ENCODE assay signal across 32 cellular contexts in the genomic region with DNA sequence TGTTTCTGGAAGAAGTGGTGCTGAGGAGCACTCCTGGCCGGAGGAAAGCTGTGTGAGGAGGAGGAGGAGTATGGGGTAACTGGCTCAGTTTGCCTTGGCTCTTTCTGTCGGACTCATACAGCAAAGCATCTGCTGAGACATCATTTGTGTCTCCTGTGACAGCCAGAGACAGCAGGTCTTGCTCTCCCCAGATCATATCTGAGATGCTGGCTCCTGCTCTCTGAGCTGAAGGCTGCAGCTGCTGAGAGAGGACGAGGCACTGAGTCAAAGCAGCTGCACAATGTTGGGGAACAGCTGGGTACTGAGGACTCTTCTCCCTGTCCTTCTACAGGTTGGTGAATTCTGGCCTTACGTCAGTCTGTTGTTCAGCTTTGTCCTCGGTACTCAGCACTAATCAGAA. TPM values are rescaled to one million over a fixed set of nuclear protein-coding genes. Genes with fewer than 3 reads are reported as not detected.
"Had no signal": no experiment of that assay in that cellular context is flagged by ENCODE, and none has a peak within 500 bp of the region (broad histone marks: within the 10 kb centered on the region; RNA-seq: fewer than 3 reads in every experiment).

No MANE protein-coding gene starts in this region.

- H3K36me3 Mint-ChIP-seq: WTC11 had no signal

- H3K27me3 ChIP-seq: adrenal gland, MG63, SJSA1 had no signal

- H3K4me3 ChIP-seq: adrenal gland, MG63, SJSA1 had no signal

- DNase-seq: activated CD4-positive, alpha-beta memory T cell treated with anti-CD3 and anti-CD28 coated beads for 36 hours; activated CD4-positive, alpha-beta T cell treated with anti-CD3 and anti-CD28 coated beads, Interleukin-2, amount 10 ng/mL, durations not matched to agents 7 days and 5 days; activated CD4-positive, CD25-positive, alpha-beta regulatory T cell treated with anti-CD3 and anti-CD28 coated beads, Interleukin-2, amount 50 U/mL, for 72 hours; activated CD8-positive, alpha-beta memory T cell treated with anti-CD3 and anti-CD28 coated beads for 24 hours; activated gamma-delta T cell treated with Interleukin-2 at 50 U/mL for 16 hours; activated naive CD4-positive, alpha-beta T cell treated with anti-CD3 and anti-CD28 coated beads, Interleukin-2, amount 10 ng/mL, durations not matched to agents 7 days and 5 days; activated naive CD8-positive, alpha-beta T cell treated with anti-CD3 and anti-CD28 coated beads for 36 hours; activated T-cell treated with anti-CD3 and anti-CD28 coated beads, Interleukin-2, amount 50 U/mL, for 48 hours; KG1; MG63; MV-4-11; NCI-H1092 treated with DMSO at 0.1 percent for 48 hours; NCI-H1417 treated with DMSO at 0.1 percent for 48 hours; NCI-H1694; NCI-H2029; NCI-H2107; NCI-H2171 treated with DMSO at 0.1 percent for 48 hours; NCI-H226; NCI-H526 treated with DMSO at 0.1 percent for 48 hours; NCI-H82; OCI-M1; Right ventricle myocardium superior had no signal

- H3K36me3 ChIP-seq: adrenal gland, MG63, SJSA1 had no signal

- H3K4me1 ChIP-seq: adrenal gland, SJSA1 had no signal

- H3K4me1 Mint-ChIP-seq: activated naive CD4-positive, alpha-beta T cell treated with anti-CD3 and anti-CD28 coated beads, Interleukin-2, amount 10 ng/mL, durations not matched to agents 7 days and 5 days had no signal

- H3K27me3 Mint-ChIP-seq: activated CD4-positive, alpha-beta memory T cell treated with anti-CD3 and anti-CD28 coated beads for 36 hours; activated CD4-positive, alpha-beta T cell treated with anti-CD3 and anti-CD28 coated beads, Interleukin-2, amount 10 ng/mL, durations not matched to agents 7 days and 5 days; activated naive CD4-positive, alpha-beta T cell treated with anti-CD3 and anti-CD28 coated beads, Interleukin-2, amount 10 ng/mL, durations not matched to agents 7 days and 5 days; activated naive CD8-positive, alpha-beta T cell treated with anti-CD3 and anti-CD28 coated beads for 36 hours; activated T-helper 17 cell treated with anti-CD3 and anti-CD28 coated beads, Interleukin-2, amount 50 U/mL, for 72 hours; IgD-negative memory B cell had no signal

- H3K4me3 Mint-ChIP-seq: activated CD4-positive, alpha-beta memory T cell treated with anti-CD3 and anti-CD28 coated beads for 36 hours; activated CD4-positive, alpha-beta T cell treated with anti-CD3 and anti-CD28 coated beads, Interleukin-2, amount 10 ng/mL, durations not matched to agents 7 days and 5 days; activated naive CD4-positive, alpha-beta T cell treated with anti-CD3 and anti-CD28 coated beads, Interleukin-2, amount 10 ng/mL, durations not matched to agents 7 days and 5 days; activated naive CD8-positive, alpha-beta T cell treated with anti-CD3 and anti-CD28 coated beads for 36 hours; activated T-helper 17 cell treated with anti-CD3 and anti-CD28 coated beads, Interleukin-2, amount 50 U/mL, for 72 hours; IgD-negative memory B cell; T-helper 1 cell treated with Interleukin-12 subunit alpha and Interleukin-12 subunit beta and Interleukin-4 antibody, amounts not matched to agents 30 μg/mL and 1 μg/mL, for 36 hours; WTC11 had no signal

- H3K27ac ChIP-seq: adrenal gland, RWPE1, SJSA1 had no signal

- H3K9me3 Mint-ChIP-seq: activated CD4-positive, alpha-beta memory T cell treated with anti-CD3 and anti-CD28 coated beads for 36 hours; activated CD4-positive, alpha-beta T cell treated with anti-CD3 and anti-CD28 coated beads, Interleukin-2, amount 10 ng/mL, durations not matched to agents 7 days and 5 days; activated naive CD4-positive, alpha-beta T cell treated with anti-CD3 and anti-CD28 coated beads, Interleukin-2, amount 10 ng/mL, durations not matched to agents 7 days and 5 days; activated naive CD8-positive, alpha-beta T cell treated with anti-CD3 and anti-CD28 coated beads for 36 hours; activated T-helper 17 cell treated with anti-CD3 and anti-CD28 coated beads, Interleukin-2, amount 50 U/mL, for 72 hours; T-helper 1 cell treated with Interleukin-12 subunit alpha and Interleukin-12 subunit beta and Interleukin-4 antibody, amounts not matched to agents 30 μg/mL and 1 μg/mL, for 36 hours had no signal

- H3K9me3 ChIP-seq: adrenal gland, MG63, SJSA1 had no signal

- H3K27ac Mint-ChIP-seq: activated CD4-positive, alpha-beta memory T cell treated with anti-CD3 and anti-CD28 coated beads for 36 hours; activated CD4-positive, alpha-beta T cell treated with anti-CD3 and anti-CD28 coated beads, Interleukin-2, amount 10 ng/mL, durations not matched to agents 7 days and 5 days; activated naive CD4-positive, alpha-beta T cell treated with anti-CD3 and anti-CD28 coated beads, Interleukin-2, amount 10 ng/mL, durations not matched to agents 7 days and 5 days; activated naive CD8-positive, alpha-beta T cell treated with anti-CD3 and anti-CD28 coated beads for 36 hours; activated T-helper 17 cell treated with anti-CD3 and anti-CD28 coated beads, Interleukin-2, amount 50 U/mL, for 72 hours; T-helper 1 cell treated with Interleukin-12 subunit alpha and Interleukin-12 subunit beta and Interleukin-4 antibody, amounts not matched to agents 30 μg/mL and 1 μg/mL, for 36 hours; WTC11 had no signal

- ATAC-seq: activated T-helper 17 cell treated with anti-CD3 and anti-CD28 coated beads, Interleukin-2, amount 50 U/mL, for 72 hours; Panc1; WTC11 had no signal

RNA-seq across cellular contexts. Expression of a gene that starts 14.3 kb away (rescaled TPM):
- total RNA-seq: activated CD4-positive, alpha-beta memory T cell treated with anti-CD3 and anti-CD28 coated beads for 36 hours; activated CD4-positive, alpha-beta T cell treated with anti-CD3 and anti-CD28 coated beads, Interleukin-2, amount 10 ng/mL, durations not matched to agents 7 days and 5 days; activated naive CD8-positive, alpha-beta T cell treated with anti-CD3 and anti-CD28 coated beads for 36 hours; activated T-helper 17 cell treated with anti-CD3 and anti-CD28 coated beads, Interleukin-2, amount 50 U/mL, for 72 hours; adrenal gland; cardiac septum; NCI-H460; Right ventricle myocardium superior; SJSA1; WTC11 had no signal
- polyA plus RNA-seq: IgD-negative memory B cell had no signal

RNA-seq across cellular contexts. Expression of a gene that starts 27.7 kb away (rescaled TPM):
- total RNA-seq: NCI-H460 had no signal
